Comparison of ENCODE assay signal across 22 cellular contexts in genomic region chr12:54272214-54272613, GRCh38. TPM values are rescaled to one million over a fixed set of nuclear protein-coding genes. Genes with fewer than 3 reads are reported as not detected.
DNase-seq lines count a peak whose midpoint lies in the region; ATAC-seq and TF ChIP-seq lines count a peak whose summit lies in the region.
"Had no signal": no experiment of that assay in that cellular context is flagged by ENCODE, and none has a peak within 500 bp of the region (broad histone marks: within the 10 kb centered on the region; RNA-seq: fewer than 3 reads in every experiment).

No MANE protein-coding gene starts in this region.

- no peaks in the 10 kb centered on the region for H3K27me3 Mint-ChIP-seq in activated naive CD8-positive, alpha-beta T cell treated with anti-CD3 and anti-CD28 coated beads, Interleukin-2, amount 50 U/mL, for 24 hours
- no peaks in the 10 kb centered on the region for H3K27me3 Mint-ChIP-seq in nephron progenitor cell (ENCODE audit: low read depth, poor library complexity)

- H3K27ac ChIP-seq in Karpas-422 (ENCODE audit: low read length) = peak overlapping the region; percentile 20; the same call in 1 of the 2 replicates
- H3K27ac ChIP-seq: breast epithelium, coronary artery, vagina had no signal

- no peaks in the 10 kb centered on the region for H3K4me1 ChIP-seq in Karpas-422 (ENCODE audit: low read length)
- H3K4me1 ChIP-seq: breast epithelium had no signal

- H3K9me3 ChIP-seq in Karpas-422 (ENCODE audit: low read length) = no peaks in the 10 kb centered on the region
- H3K9me3 ChIP-seq: breast epithelium, gastroesophageal sphincter, vagina had no signal

- H3K27ac Mint-ChIP-seq in activated naive CD4-positive, alpha-beta T cell treated with anti-CD3 and anti-CD28 coated beads, Interleukin-2, amount 50 U/mL, for 72 hours = peak overlapping the region; percentile 57 to 87
- H3K27ac Mint-ChIP-seq in activated naive CD8-positive, alpha-beta T cell treated with anti-CD3 and anti-CD28 coated beads, Interleukin-2, amount 50 U/mL, for 24 hours = peak overlapping the region; percentile 1
- no peak overlapping the region for H3K27ac Mint-ChIP-seq in nephron progenitor cell

- H3K4me1 Mint-ChIP-seq in activated naive CD8-positive, alpha-beta T cell treated with anti-CD3 and anti-CD28 coated beads, Interleukin-2, amount 50 U/mL, for 24 hours = peaks cover 51% of the 10 kb centered on the region
- peaks cover 52% of the 10 kb centered on the region for H3K4me1 Mint-ChIP-seq in nephron progenitor cell

- DNase-seq in activated naive CD4-positive, alpha-beta T cell treated with anti-CD3 and anti-CD28 coated beads, Interleukin-2, amount 50 U/mL, for 72 hours (ENCODE audit: low spot score in 2 of 2) = no peak
- no peak for DNase-seq in activated naive CD4-positive, alpha-beta T cell treated with Interleukin-2 at 50 U/mL for 16 hours
- DNase-seq in Karpas-422 (no peak), nephron progenitor cell (no peak), NCI-H2029 treated with DMSO at 0.1 percent for 48 hours (lab: John Stamatoyannopoulos, UW) (no peak)
- DNase-seq in activated naive CD8-positive, alpha-beta T cell treated with anti-CD3 and anti-CD28 coated beads, Interleukin-2, amount 50 U/mL, for 24 hours = no peak
- DNase-seq: activated CD4-positive, alpha-beta T cell treated with anti-CD3 and anti-CD28 coated beads, Interleukin-2, amount 50 U/mL, for 1 hour; DMS79; hypothalamus; Kasumi-1; left ventricle myocardium superior; NCI-H187 treated with DMSO at 0.1 percent for 48 hours; NCI-H226; NCI-H82; Right ventricle myocardium superior had no signal

- H3K36me3 ChIP-seq in Karpas-422 (ENCODE audit: insufficient read depth, low read length) = peaks cover 11% of the 10 kb centered on the region; the same call in 1 of the 2 replicates
- H3K36me3 ChIP-seq: breast epithelium had no signal

- peaks cover 31% of the 10 kb centered on the region for H3K79me2 ChIP-seq in Karpas-422 (ENCODE audit: low read length)

- H3K27me3 ChIP-seq in Karpas-422 (ENCODE audit: low read length) = no peaks in the 10 kb centered on the region
- H3K27me3 ChIP-seq: breast epithelium, gastroesophageal sphincter, vagina had no signal

- H3K36me3 Mint-ChIP-seq in activated naive CD4-positive, alpha-beta T cell treated with anti-CD3 and anti-CD28 coated beads, Interleukin-2, amount 50 U/mL, for 72 hours = peaks cover 5 to 44% of the 10 kb centered on the region in 2 donors
- peaks cover 30% of the 10 kb centered on the region for H3K36me3 Mint-ChIP-seq in activated naive CD8-positive, alpha-beta T cell treated with anti-CD3 and anti-CD28 coated beads, Interleukin-2, amount 50 U/mL, for 24 hours (ENCODE audit: low read depth)
- H3K36me3 Mint-ChIP-seq in nephron progenitor cell (ENCODE audit: low read depth) = peaks cover 84% of the 10 kb centered on the region

- H2AFZ ChIP-seq in Karpas-422 (ENCODE audit: low read length) = no peak overlapping the region

- no peaks in the 10 kb centered on the region for H3K9me3 Mint-ChIP-seq in activated naive CD4-positive, alpha-beta T cell treated with anti-CD3 and anti-CD28 coated beads, Interleukin-2, amount 50 U/mL, for 72 hours
- H3K9me3 Mint-ChIP-seq in activated naive CD8-positive, alpha-beta T cell treated with anti-CD3 and anti-CD28 coated beads, Interleukin-2, amount 50 U/mL, for 24 hours = no peaks in the 10 kb centered on the region
- H3K9me3 Mint-ChIP-seq in nephron progenitor cell = no peaks in the 10 kb centered on the region
- H3K9me3 Mint-ChIP-seq: neural crest cell had no signal

- no peak overlapping the region for H3K4me3 ChIP-seq in Karpas-422 (ENCODE audit: low read length)
- H3K4me3 ChIP-seq: breast epithelium, coronary artery, gastroesophageal sphincter, vagina had no signal

- ATAC-seq in activated naive CD4-positive, alpha-beta T cell treated with anti-CD3 and anti-CD28 coated beads, Interleukin-2, amount 50 U/mL, for 72 hours = peak; percentile 79 to 92
- ATAC-seq in activated naive CD8-positive, alpha-beta T cell treated with anti-CD3 and anti-CD28 coated beads, Interleukin-2, amount 50 U/mL, for 24 hours = peak; percentile 43
- ATAC-seq in GM18873 (IDR thresholded peaks at IDR 0.05; ENCODE audit: low FRiP score, unreplicated experiment) = no peak
- ATAC-seq: gastroesophageal sphincter, left ventricle myocardium superior had no signal

- no peak for TF ChIP-seq CTCF in nephron progenitor cell (IDR thresholded peaks at IDR 0.05)

- no peak overlapping the region for H3K4me3 Mint-ChIP-seq in activated naive CD8-positive, alpha-beta T cell treated with anti-CD3 and anti-CD28 coated beads, Interleukin-2, amount 50 U/mL, for 24 hours
- H3K4me3 Mint-ChIP-seq in nephron progenitor cell = no peak overlapping the region
- H3K4me3 Mint-ChIP-seq: neural crest cell had no signal

- no peaks in the 10 kb centered on the region; the same call in 1 of the 2 replicates for H4K20me1 ChIP-seq in Karpas-422 (ENCODE audit: insufficient read depth, low read depth, low read length)

- H3K4me2 ChIP-seq in Karpas-422 (ENCODE audit: low read depth, low read length, poor library complexity, severe bottlenecking) = no peak overlapping the region

- H3K9me2 ChIP-seq in Karpas-422 (replicated peaks; ENCODE audit: insufficient read depth, low read length) = no peaks in the 10 kb centered on the region

- H3K9ac ChIP-seq in Karpas-422 (ENCODE audit: low read length) = no peak overlapping the region

RNA-seq across cellular contexts. Expression of gene CBX5, which starts 7.7 kb away (rescaled TPM):
- total RNA-seq in activated naive CD4-positive, alpha-beta T cell treated with anti-CD3 and anti-CD28 coated beads, Interleukin-2, amount 50 U/mL, for 72 hours = 100 to 1,000 TPM; 115 to 169 TPM
- 25.2 and 41.0 TPM in 2 replicates for total RNA-seq in Karpas-422 (2014; rRNA removed; shearing (Covaris generic); ENCODE audit: low replicate concordance)

RNA-seq across cellular contexts. Expression of gene HNRNPA1, which starts 8.3 kb away (rescaled TPM):
- total RNA-seq in activated naive CD4-positive, alpha-beta T cell treated with anti-CD3 and anti-CD28 coated beads, Interleukin-2, amount 50 U/mL, for 72 hours = 1,000 to 10,000 TPM; 1,446 to 2,174 TPM
- total RNA-seq in Karpas-422 (2014; rRNA removed; shearing (Covaris generic); ENCODE audit: low replicate concordance) = 249 and 260 TPM in 2 replicates

RNA-seq across cellular contexts. Expression of gene NFE2, which starts 28.6 kb away (rescaled TPM):
- under 1 TPM in 1 of 2 donors, not detected in 1; 0.20 TPM for total RNA-seq in activated naive CD4-positive, alpha-beta T cell treated with anti-CD3 and anti-CD28 coated beads, Interleukin-2, amount 50 U/mL, for 72 hours
- total RNA-seq in Karpas-422 (2014; rRNA removed; shearing (Covaris generic); ENCODE audit: low replicate concordance) = not detected in 2 replicates
- total RNA-seq: neural crest cell, OCI-LY7, vagina had no signal

RNA-seq across cellular contexts. Expression of gene COPZ1, which starts 52.7 kb away (rescaled TPM):
- 100 to 1,000 TPM in 1 of 2 donors, 10 to 100 TPM in 1; 99.1 to 101 TPM for total RNA-seq in activated naive CD4-positive, alpha-beta T cell treated with anti-CD3 and anti-CD28 coated beads, Interleukin-2, amount 50 U/mL, for 72 hours
- total RNA-seq in Karpas-422 (2014; rRNA removed; shearing (Covaris generic); ENCODE audit: low replicate concordance) = 103 and 164 TPM in 2 replicates
